19 cellular contexts compared by ENCODE assay signal in the genomic region with DNA sequence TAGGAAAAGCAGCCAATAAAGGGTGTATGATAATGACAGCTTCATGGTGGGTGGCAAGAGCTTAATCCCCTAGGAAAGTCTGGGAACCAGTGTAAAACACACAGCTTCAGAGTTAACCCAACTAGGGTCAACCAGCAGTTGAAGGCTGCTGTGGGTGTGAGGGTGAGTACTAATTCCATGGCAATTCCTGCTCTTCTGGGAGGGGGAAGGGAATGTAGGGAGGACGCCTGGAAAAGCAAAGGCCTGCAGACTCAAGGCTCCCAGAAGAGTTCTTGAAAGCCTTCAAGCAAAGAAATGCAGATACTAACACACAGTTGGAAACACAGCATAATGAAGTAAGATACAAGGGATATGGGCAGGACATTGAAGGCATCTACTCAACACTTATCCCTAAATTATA. TPM values are rescaled to one million over a fixed set of nuclear protein-coding genes. Genes with fewer than 3 reads are reported as not detected.
"Had no signal": no experiment of that assay in that cellular context is flagged by ENCODE, and none has a peak within 500 bp of the region (broad histone marks: within the 10 kb centered on the region; RNA-seq: fewer than 3 reads in every experiment).

No MANE protein-coding gene starts in this region.

- H3K4me1 Mint-ChIP-seq: activated CD4-positive, alpha-beta T cell treated with anti-CD3 and anti-CD28 coated beads for 36 hours; activated naive CD8-positive, alpha-beta T cell treated with anti-CD3 and anti-CD28 coated beads, Interleukin-2, amount 10 ng/mL, durations not matched to agents 7 days and 5 days; memory B cell; nephron had no signal

- H3K36me3 Mint-ChIP-seq: activated naive CD8-positive, alpha-beta T cell treated with anti-CD3 and anti-CD28 coated beads, Interleukin-2, amount 10 ng/mL, durations not matched to agents 7 days and 5 days; memory B cell had no signal

- H3K27me3 Mint-ChIP-seq: dendritic cell treated with granulocyte-macrophage colony-stimulating factor and Interleukin-4, amounts not matched to agents 40 ng/mL and 50 ng/mL, for 4 days; memory B cell had no signal

- H3K27ac Mint-ChIP-seq: activated CD4-positive, alpha-beta T cell treated with anti-CD3 and anti-CD28 coated beads for 36 hours; activated naive CD4-positive, alpha-beta T cell treated with anti-CD3 and anti-CD28 coated beads for 36 hours; activated naive CD8-positive, alpha-beta T cell treated with anti-CD3 and anti-CD28 coated beads, Interleukin-2, amount 10 ng/mL, durations not matched to agents 7 days and 5 days; activated T-cell treated with anti-CD3 and anti-CD28 coated beads, Interleukin-2, amount 50 U/mL, for 72 hours; dendritic cell treated with granulocyte-macrophage colony-stimulating factor and Interleukin-4, amounts not matched to agents 40 ng/mL and 50 ng/mL, for 4 days; memory B cell; nephron had no signal

- DNase-seq: activated CD4-positive, alpha-beta T cell treated with anti-CD3 and anti-CD28 coated beads for 36 hours; activated CD4-positive, alpha-beta T cell treated with anti-CD3 and anti-CD28 coated beads, Interleukin-2, amount 50 U/mL, for 4 hours; activated effector memory CD4-positive, alpha-beta T cell treated with Interleukin-2 at 50 U/mL for 16 hours; activated naive CD4-positive, alpha-beta T cell treated with anti-CD3 and anti-CD28 coated beads for 36 hours; activated naive CD8-positive, alpha-beta T cell treated with anti-CD3 and anti-CD28 coated beads, Interleukin-2, amount 10 ng/mL, durations not matched to agents 7 days and 5 days; activated T-cell treated with anti-CD3 and anti-CD28 coated beads, Interleukin-2, amount 50 U/mL, for 72 hours; amniotic stem cell; effector CD8-positive, alpha-beta T cell; foreskin keratinocyte; occipital lobe; small intestine; stimulated activated CD4-positive, alpha-beta T cell treated with anti-CD3 and anti-CD28 coated beads, Interleukin-2, amount 100 ng/mL, for 48 hours; stimulated activated naive CD4-positive, alpha-beta T cell; T-helper 1 cell; thyroid gland had no signal

- H3K9me3 ChIP-seq: thyroid gland had no signal

- H3K36me3 ChIP-seq: thyroid gland had no signal

- H3K27me3 ChIP-seq: foreskin keratinocyte, thyroid gland had no signal

- H3K27ac ChIP-seq: foreskin keratinocyte, thyroid gland had no signal

- ATAC-seq: activated CD4-positive, alpha-beta T cell treated with anti-CD3 and anti-CD28 coated beads for 36 hours; activated T-cell treated with anti-CD3 and anti-CD28 coated beads, Interleukin-2, amount 50 U/mL, for 72 hours; foreskin keratinocyte; sciatic nerve had no signal

- H3K4me3 Mint-ChIP-seq: activated CD4-positive, alpha-beta T cell treated with anti-CD3 and anti-CD28 coated beads for 36 hours; activated naive CD4-positive, alpha-beta T cell treated with anti-CD3 and anti-CD28 coated beads for 36 hours; activated naive CD8-positive, alpha-beta T cell treated with anti-CD3 and anti-CD28 coated beads, Interleukin-2, amount 10 ng/mL, durations not matched to agents 7 days and 5 days; activated T-cell treated with anti-CD3 and anti-CD28 coated beads, Interleukin-2, amount 50 U/mL, for 72 hours; dendritic cell treated with granulocyte-macrophage colony-stimulating factor and Interleukin-4, amounts not matched to agents 40 ng/mL and 50 ng/mL, for 4 days; memory B cell; nephron had no signal

- H3K4me3 ChIP-seq: thyroid gland had no signal

- H3K9me3 Mint-ChIP-seq: activated naive CD4-positive, alpha-beta T cell treated with anti-CD3 and anti-CD28 coated beads for 36 hours; activated naive CD8-positive, alpha-beta T cell treated with anti-CD3 and anti-CD28 coated beads, Interleukin-2, amount 10 ng/mL, durations not matched to agents 7 days and 5 days; activated T-cell treated with anti-CD3 and anti-CD28 coated beads, Interleukin-2, amount 50 U/mL, for 72 hours; dendritic cell treated with granulocyte-macrophage colony-stimulating factor and Interleukin-4, amounts not matched to agents 40 ng/mL and 50 ng/mL, for 4 days; memory B cell; nephron had no signal

- H3K4me1 ChIP-seq: foreskin keratinocyte had no signal

RNA-seq across cellular contexts. Expression of gene TTLL7, which starts 28.1 kb away (rescaled TPM):
- total RNA-seq: activated naive CD4-positive, alpha-beta T cell treated with anti-CD3 and anti-CD28 coated beads for 36 hours had no signal
